ENCODE assay signal across 8 cellular contexts in genomic region chr9:33264473-33265177, GRCh38. TPM values are rescaled to one million over a fixed set of nuclear protein-coding genes. Genes with fewer than 3 reads are reported as not detected.
DNase-seq lines count a peak whose midpoint lies in the region; ATAC-seq and TF ChIP-seq lines count a peak whose summit lies in the region.

TSS of gene BAG1 (minus strand) at chr9:33264708.
TSS of gene CHMP5 (plus strand) at chr9:33265049. CDS start at chr9:33265079, 30 bp downstream.

- ATAC-seq in GM21528 (IDR thresholded peaks at IDR 0.05; ENCODE audit: low FRiP score, unreplicated experiment) (peak; percentile 86), IMR-90 (ENCODE audit: low read depth) (peak; percentile 98)

- peak within 1 kb of the TSS; percentile 84 for H3K56ac ChIP-seq in IMR-90 (ENCODE audit: extremely low read depth, insufficient read depth, low read length)

- POLR2A ChIA-PET in IMR-90 (lab: Charles Lee; ENCODE audit: unreplicated experiment), result interaction anchor here (1.0 kb wide), 1 partner anchor 9 kb away, joined by 3 read pairs; no protein-coding TSS in a partner anchor

- H3K4ac ChIP-seq in IMR-90 (ENCODE audit: low read depth, low read length), result peak within 1 kb of the TSS; percentile 96

- H3K18ac ChIP-seq in IMR-90 (ENCODE audit: low read depth, low read length), result peak within 1 kb of the TSS; percentile 21; the same call in 1 of the 2 replicates

- DNase-seq in DMS114 treated with DMSO at 0.1 percent for 48 hours (lab: John Stamatoyannopoulos, UW; ENCODE audit: unreplicated experiment) (peak; percentile 97), IMR-90 (peak; percentile 99), OCI-M1 (lab: John Stamatoyannopoulos, UW) (peak; percentile 99), activated T-cell treated with anti-CD3 and anti-CD28 coated beads for 24 hours (ENCODE audit: low read depth) (peak; percentile 100), epidermal melanocyte (ENCODE audit: insufficient read length, low spot score) (peak; percentile 96), middle frontal gyrus (ENCODE audit: extremely low spot score, low spot score) (peak; percentile 96)
- peak; percentile 99 to 100 for DNase-seq in stimulated activated CD8-positive, alpha-beta memory T cell treated with anti-CD3 and anti-CD28 coated beads, Interleukin-2, amount 100 ng/mL, for 48 hours (ENCODE audit: low read depth in 2 of 2)

- peak; percentile 48 for TF ChIP-seq CTCF in IMR-90 (conservative IDR thresholded peaks at IDR 0.05; ENCODE audit: low read depth, low read length)

- peak within 1 kb of the TSS; percentile 99 for H3K9ac ChIP-seq in IMR-90 (ENCODE audit: low read depth, low read length)

- CTCF ChIA-PET in IMR-90 (lab: Yijun Ruan, JAX), result no interaction called here

- no peak within 1 kb of the TSS for H2BK20ac ChIP-seq in IMR-90 (ENCODE audit: low read depth, low read length)

- BruUV-seq in IMR-90 (replicated peaks; lab: Mats Ljungman, UMichigan), result no TSS peak

- peak within 1 kb of the TSS; percentile 84 for H3K14ac ChIP-seq in IMR-90 (replicated peaks; ENCODE audit: low read depth, low read length)

- H3K4me2 ChIP-seq in IMR-90 (ENCODE audit: low read depth, low read length), result peak within 1 kb of the TSS; percentile 98

- H2AK5ac ChIP-seq in IMR-90 (ENCODE audit: low read depth, low read length), result peak within 1 kb of the TSS; percentile 99

- no peaks in the 10 kb centered on the region for H3K27me3 ChIP-seq in IMR-90 (ENCODE audit: control insufficient read depth, insufficient read depth, low read length)

- TF ChIP-seq RAD21 in IMR-90 (IDR thresholded peaks at IDR 0.05; ENCODE audit: low read length), result no peak

- H2BK15ac ChIP-seq in IMR-90 (ENCODE audit: low read depth, low read length), result peak within 1 kb of the TSS; percentile 38; the same call in 1 of the 3 replicates

- peak within 1 kb of the TSS; percentile 89 for H3K23ac ChIP-seq in IMR-90 (ENCODE audit: low read depth, low read length)

- H3K79me1 ChIP-seq in IMR-90 (ENCODE audit: low read depth in 1 of 2, low read length in 2 of 2), result peaks cover 32 to 62% of the 10 kb centered on the region in 2 experiments

- peak within 1 kb of the TSS; percentile 35; the same call in 1 of the 2 replicates for H2BK120ac ChIP-seq in IMR-90 (ENCODE audit: low read depth, low read length)

- H2AK9ac ChIP-seq in IMR-90 (replicated peaks; ENCODE audit: low read depth, low read length, poor library complexity), result peak within 1 kb of the TSS; percentile 93

- H4K8ac ChIP-seq in IMR-90 (ENCODE audit: low read depth in 2 of 2, low read length in 2 of 2), result peak within 1 kb of the TSS; percentile 91 to 96

- H3K4me3 ChIP-seq in IMR-90 (ENCODE audit: insufficient read depth, low read depth, low read length), result peak within 1 kb of the TSS; percentile 91

- H3K36me3 ChIP-seq in IMR-90 (ENCODE audit: control insufficient read depth, insufficient read depth, low read length), result peaks cover 8% of the 10 kb centered on the region

- H2AFZ ChIP-seq in IMR-90 (replicated peaks; ENCODE audit: low read length, poor library complexity), result peak within 1 kb of the TSS; percentile 95

- peaks cover 5% of the 10 kb centered on the region; the same call in 1 of the 2 replicates for H3K9me1 ChIP-seq in IMR-90 (ENCODE audit: insufficient read depth, low read length)

- H3K4me1 ChIP-seq in IMR-90 (ENCODE audit: control insufficient read depth, insufficient read depth, low read length), result peaks cover 10% of the 10 kb centered on the region

- H2BK5ac ChIP-seq in IMR-90 (ENCODE audit: low read depth, low read length, poor library complexity, severe bottlenecking), result peak within 1 kb of the TSS; percentile 68

- intact Hi-C loops in IMR-90 (cut with micrococcal nuclease), result loop anchor here (1.0 kb wide), 1 partner anchor 183 kb away; no protein-coding TSS in a partner anchor

- peak within 1 kb of the TSS; percentile 81 for H4K91ac ChIP-seq in IMR-90 (ENCODE audit: insufficient read depth, low read depth, low read length)

- H3K9me3 ChIP-seq in IMR-90 (ENCODE audit: control insufficient read depth, insufficient read depth, low read length), result no peaks in the 10 kb centered on the region

- peaks cover 9% of the 10 kb centered on the region for H4K20me1 ChIP-seq in IMR-90 (ENCODE audit: insufficient read depth, low read length)

- H3K27ac ChIP-seq in IMR-90 (ENCODE audit: insufficient read depth, low read length), result peak within 1 kb of the TSS; percentile 76

- dilution Hi-C loops in IMR-90 (cut with HindIII; ENCODE audit: low sequenced_read_pairs, unreplicated experiment), result no loop called here

- H4K5ac ChIP-seq in IMR-90 (ENCODE audit: low read depth, low read length), result peak within 1 kb of the TSS; percentile 89

- peak; percentile 83 for TF ChIP-seq POLR2A in IMR-90 (IDR thresholded peaks at IDR 0.05; ENCODE audit: low read depth, low read length)

- in situ Hi-C loops in IMR-90 (cut with MboI; ENCODE audit: low sequenced_read_pairs), result no loop called here

- WGBS in IMR-90 (ENCODE audit: extremely low coverage in 2 of 2, insufficient read length in 1 of 2), 2 experiments, result 0% methylated on average over 19 of the region's 67 CpGs; no CpG with 5 or more reads in 1 of the 2 experiments

TF ChIP-seq in IMR-90, 13 proteins besides CTCF, POLR2A, EP300 and RAD21:
- TF ChIP-seq CHD1 (IDR thresholded peaks at IDR 0.05; ENCODE audit: low read depth, low read length), result no peak
- TF ChIP-seq MAZ (IDR thresholded peaks at IDR 0.05; ENCODE audit: borderline replicate concordance, low read depth, low read length), result peak; percentile 72
- peak; percentile 2; the same call in 1 of the 2 replicates for TF ChIP-seq SMC3 (IDR thresholded peaks at IDR 0.05; ENCODE audit: low read depth, low read length)
- TF ChIP-seq MXI1 (IDR thresholded peaks at IDR 0.05; ENCODE audit: borderline replicate concordance, low read depth, low read length), result peak; percentile 66; the same call in 1 of the 2 replicates

RNA-seq across cellular contexts. Expression of gene BAG1, which starts in this region (rescaled TPM):
- 4.5 and 8.3 TPM in 2 replicates for total RNA-seq in IMR-90 (2012; rRNA removed)
- polyA plus RNA-seq in IMR-90 (2012; rRNA removed), result 20.4 and 20.9 TPM in 2 replicates
- polyA plus RNA-seq in IMR-90 (2012; cell fraction: cytosol; rRNA removed), result 25.9 and 61.7 TPM in 2 replicates
- polyA plus RNA-seq in IMR-90 (2012; cell fraction: nucleus; rRNA removed; ENCODE audit: low replicate concordance), result 13.3 and 25.4 TPM in 2 replicates

RNA-seq across cellular contexts. Expression of gene CHMP5, which starts in this region (rescaled TPM):
- 70.6 and 95.5 TPM in 2 replicates for total RNA-seq in IMR-90 (2012; rRNA removed)
- polyA plus RNA-seq in IMR-90 (2012; rRNA removed), result 70.2 and 80.8 TPM in 2 replicates
- 14.6 and 19.1 TPM in 2 replicates for polyA plus RNA-seq in IMR-90 (2012; cell fraction: cytosol; rRNA removed)
- polyA plus RNA-seq in IMR-90 (2012; cell fraction: nucleus; rRNA removed; ENCODE audit: low replicate concordance), result 4.9 and 27.8 TPM in 2 replicates

Comparison
In these comparisons a context has a peak if more than half of its experiments do, and no peak if none do; other contexts are left out.
1. Peak in every context shown above with its lines: DNase-seq, ATAC-seq, H3K4me3 ChIP-seq and H3K27ac ChIP-seq.